ENCODE assay signal across 8 cellular contexts in the genomic region with DNA sequence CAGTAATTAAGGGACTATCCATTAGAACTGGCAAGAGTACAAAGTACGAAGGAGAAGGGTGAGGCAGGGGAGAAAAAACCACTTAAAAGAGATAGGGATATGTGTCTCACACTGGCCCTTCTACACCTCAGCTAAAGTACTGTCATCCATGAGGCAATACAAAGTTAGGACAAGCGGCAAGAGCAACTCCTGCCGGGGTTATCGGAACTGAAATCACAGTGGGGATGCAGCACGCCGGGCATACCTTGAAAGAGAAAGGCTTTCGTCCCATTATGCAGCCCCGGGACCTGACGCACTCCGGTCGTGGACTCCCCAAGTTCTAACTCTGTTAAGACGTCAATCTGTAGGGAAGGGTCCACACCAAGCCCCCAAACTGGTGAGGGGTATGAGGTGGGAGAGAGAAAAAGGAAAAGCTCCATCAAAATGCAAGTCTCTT. TPM values are rescaled to one million over a fixed set of nuclear protein-coding genes. Genes with fewer than 3 reads are reported as not detected.
DNase-seq lines count a peak whose midpoint lies in the region; ATAC-seq lines count a peak whose summit lies in the region.

No MANE protein-coding gene starts in this region.

- H3K27me3 ChIP-seq in neuron (ENCODE audit: insufficient read depth, low read length) (no peaks in the 10 kb centered on the region), MG63 (peaks cover 45% of the 10 kb centered on the region)

- ATAC-seq in T-cell (replicated peaks in 1 of 4) (peak in 2 of 4 experiments; percentile 7 to 12), HG03521 (IDR thresholded peaks at IDR 0.05; ENCODE audit: unreplicated experiment) (no peak)

- H3K36me3 ChIP-seq in neuron (ENCODE audit: insufficient read depth, low read length) (peaks cover 5% of the 10 kb centered on the region), MG63 (no peaks in the 10 kb centered on the region)

- peak overlapping the region; percentile 94 to 99 (median 99) for H3K4me3 Mint-ChIP-seq in T-cell

- H3K9me3 ChIP-seq in neuron (ENCODE audit: low read length) = peaks cover 7% of the 10 kb centered on the region
- no peaks in the 10 kb centered on the region for H3K9me3 ChIP-seq in MG63

- CTCF ChIA-PET in T-cell (lab: Charles Lee) = interaction anchor here (1.1 to 6.1 kb wide), 13 partner anchors 14 to 102 kb away, joined by 3 to 82 read pairs (median 6); no protein-coding TSS in a partner anchor

- peaks cover 12% of the 10 kb centered on the region for H3K4me1 ChIP-seq in neuron (ENCODE audit: insufficient read depth, low read length)

- peaks cover 13% of the 10 kb centered on the region for H3K36me3 Mint-ChIP-seq in T-cell

- H2AFZ ChIP-seq in neuron (ENCODE audit: low read depth, low read length) = peak overlapping the region; percentile 24

- H3K4me3 ChIP-seq in neuron (ENCODE audit: low read length) (peak overlapping the region; percentile 98), MG63 (no peak overlapping the region)

- H3K4me1 Mint-ChIP-seq in T-cell = peaks cover 52 to 61% (median 52%) of the 10 kb centered on the region in 3 donors

- peaks cover 13 to 27% (median 14%) of the 10 kb centered on the region in 3 donors for H3K9me3 Mint-ChIP-seq in T-cell

- H3K27ac Mint-ChIP-seq in T-cell = peak overlapping the region; percentile 82 to 92

- POLR2A ChIA-PET in T-cell (lab: Charles Lee) = interaction anchor here in 1 of 2 donors (0.6 to 1.7 kb wide), 2 partner anchors 34 to 150 kb away, joined by 8 read pairs; no protein-coding TSS in a partner anchor

- H3K27me3 Mint-ChIP-seq in T-cell = peaks cover 7 to 13% of the 10 kb centered on the region in 2 donors

- DNase-seq in NCI-H1092 treated with DMSO at 0.1 percent for 48 hours (lab: John Stamatoyannopoulos, UW) (peak; percentile 73), NCI-H1092 (lab: John Stamatoyannopoulos, UW) (no peak), T-cell (peak in 20 of 34 experiments; percentile 3 to 45 (median 18)), ecto neural progenitor cell (ENCODE audit: low spot score) (peak; percentile 67), epidermal melanocyte (ENCODE audit: insufficient read length, low spot score) (no peak), MG63 (no peak)

RNA-seq across cellular contexts. Expression of a gene that starts 1.1 kb away (rescaled TPM):
- 100 to 1,000 TPM; 154 to 212 (median 169) TPM for total RNA-seq in T-cell
- 3.8 TPM in 1 of 2 replicates, not detected in the other for total RNA-seq in MG63 (2014; rRNA removed; shearing (Covaris generic); ENCODE audit: low replicate concordance)

Comparison
In these comparisons a context has a peak if more than half of its experiments do, and no peak if none do; other contexts are left out.
1. DNase-seq: peak in NCI-H1092 treated with DMSO at 0.1 percent for 48 hours (single experiment), T-cell (20 of 34) and ecto neural progenitor cell (single experiment); none in NCI-H1092 (single experiment), epidermal melanocyte (single experiment) and MG63 (single experiment).
2. RNA of a gene that starts 1.1 kb away (total RNA-seq): 154 to 212 TPM in T-cell; 3.8 TPM in MG63; every median in the first group is over 10 times any median in the second.